16 cellular contexts compared by ENCODE assay signal in genomic region chr1:39082811-39083576, GRCh38. TPM values are rescaled to one million over a fixed set of nuclear protein-coding genes. Genes with fewer than 3 reads are reported as not detected.
DNase-seq lines count a peak whose midpoint lies in the region; ATAC-seq and TF ChIP-seq lines count a peak whose summit lies in the region.
"Had no signal": no experiment of that assay in that cellular context is flagged by ENCODE, and none has a peak within 500 bp of the region (broad histone marks: within the 10 kb centered on the region; RNA-seq: fewer than 3 reads in every experiment).

No MANE protein-coding gene starts in this region.

- H3K79me2 ChIP-seq in trophoblast cell (ENCODE audit: control insufficient read depth, insufficient read depth, low read length, poor library complexity) = no peaks in the 10 kb centered on the region

- CTCF ChIA-PET in activated CD4-positive, alpha-beta memory T cell treated with anti-CD3 and anti-CD28 coated beads, Interleukin-2, amount 10 ng/mL, durations not matched to agents 7 days and 5 days (lab: Charles Lee) = interaction anchor here (0.9 to 1.0 kb wide), 2 partner anchors 48 to 85 kb away, joined by 3 to 5 read pairs; no protein-coding TSS in a partner anchor

- no peak overlapping the region for H3K14ac ChIP-seq in trophoblast cell (ENCODE audit: low read length)

- DNase-seq in GM13977 (ENCODE audit: low spot score) = peak; percentile 12
- no peak for DNase-seq in activated CD4-positive, alpha-beta memory T cell treated with anti-CD3 and anti-CD28 coated beads, Interleukin-2, amount 10 ng/mL, durations not matched to agents 7 days and 5 days
- no peak for DNase-seq in endothelial cell (ENCODE audit: low spot score)
- DNase-seq in trophoblast cell = no peak
- DNase-seq in amniotic stem cell (lab: John Stamatoyannopoulos, UW) = no peak
- no peak for DNase-seq in activated CD4-positive, alpha-beta T cell treated with anti-CD3 and anti-CD28 coated beads, Interleukin-2, amount 50 U/mL, for 48 hours
- DNase-seq: activated CD4-positive, alpha-beta T cell treated with anti-CD3 and anti-CD28 coated beads for 48 hours; activated gamma-delta T cell; heart left ventricle; IMR-90; left cardiac atrium; NCI-H524 treated with DMSO at 0.1 percent for 48 hours; stimulated activated naive CD8-positive, alpha-beta T cell treated with anti-CD3 and anti-CD28 coated beads, Interleukin-15, amount 100 ng/mL, for 72 hours; SW 1271 had no signal

- POLR2A ChIA-PET in activated CD4-positive, alpha-beta memory T cell treated with anti-CD3 and anti-CD28 coated beads, Interleukin-2, amount 10 ng/mL, durations not matched to agents 7 days and 5 days (lab: Charles Lee) = no interaction called here

- H3K9me3 Mint-ChIP-seq in activated CD4-positive, alpha-beta memory T cell treated with anti-CD3 and anti-CD28 coated beads, Interleukin-2, amount 10 ng/mL, durations not matched to agents 7 days and 5 days = no peaks in the 10 kb centered on the region
- H3K9me3 Mint-ChIP-seq in endothelial cell (ENCODE audit: unreplicated experiment) = no peaks in the 10 kb centered on the region
- H3K9me3 Mint-ChIP-seq: stimulated activated naive CD8-positive, alpha-beta T cell treated with anti-CD3 and anti-CD28 coated beads, Interleukin-15, amount 100 ng/mL, for 72 hours had no signal

- H3K27ac Mint-ChIP-seq in activated CD4-positive, alpha-beta memory T cell treated with anti-CD3 and anti-CD28 coated beads, Interleukin-2, amount 10 ng/mL, durations not matched to agents 7 days and 5 days = no peak overlapping the region
- no peak overlapping the region for H3K27ac Mint-ChIP-seq in endothelial cell (ENCODE audit: unreplicated experiment)
- H3K27ac Mint-ChIP-seq: stimulated activated naive CD8-positive, alpha-beta T cell treated with anti-CD3 and anti-CD28 coated beads, Interleukin-15, amount 100 ng/mL, for 72 hours had no signal

- no peak overlapping the region for H2BK5ac ChIP-seq in trophoblast cell (ENCODE audit: low read depth, low read length, poor library complexity)

- no peak overlapping the region for H3K23ac ChIP-seq in trophoblast cell (ENCODE audit: low read length)

- no peak overlapping the region for H4K91ac ChIP-seq in trophoblast cell (ENCODE audit: low read depth, low read length)

- no peak overlapping the region for H4K12ac ChIP-seq in trophoblast cell (ENCODE audit: low read depth, low read length)

- H3K18ac ChIP-seq in trophoblast cell (ENCODE audit: low read length) = no peak overlapping the region

- no peak overlapping the region for H4K8ac ChIP-seq in trophoblast cell (ENCODE audit: low read depth, low read length)

- H3K27me3 Mint-ChIP-seq in activated CD4-positive, alpha-beta memory T cell treated with anti-CD3 and anti-CD28 coated beads, Interleukin-2, amount 10 ng/mL, durations not matched to agents 7 days and 5 days = peaks cover 41% of the 10 kb centered on the region
- H3K27me3 Mint-ChIP-seq in endothelial cell (ENCODE audit: unreplicated experiment) = peaks cover 20% of the 10 kb centered on the region

- H3K4me1 Mint-ChIP-seq in activated CD4-positive, alpha-beta memory T cell treated with anti-CD3 and anti-CD28 coated beads, Interleukin-2, amount 10 ng/mL, durations not matched to agents 7 days and 5 days = peaks cover 10% of the 10 kb centered on the region
- peaks cover 8% of the 10 kb centered on the region for H3K4me1 Mint-ChIP-seq in endothelial cell (ENCODE audit: unreplicated experiment)

- no peak for ATAC-seq in GM18502 (IDR thresholded peaks at IDR 0.05; ENCODE audit: poor library complexity, unreplicated experiment)
- ATAC-seq: heart left ventricle; stimulated activated naive CD8-positive, alpha-beta T cell treated with anti-CD3 and anti-CD28 coated beads, Interleukin-15, amount 100 ng/mL, for 72 hours had no signal

- H3K4me2 ChIP-seq in trophoblast cell (ENCODE audit: low read length) = no peak overlapping the region

- H2BK12ac ChIP-seq in trophoblast cell (ENCODE audit: low read length) = no peak overlapping the region

- peaks cover 2% of the 10 kb centered on the region for H3K9me3 ChIP-seq in trophoblast cell (ENCODE audit: insufficient read depth, low read depth, low read length)
- H3K9me3 ChIP-seq: heart left ventricle, neutrophil had no signal

- no CpG with 5 or more reads among the region's 4 CpGs for WGBS in trophoblast cell (ENCODE audit: extremely low coverage, insufficient coverage, insufficient read length)

- H3K36me3 ChIP-seq in trophoblast cell (ENCODE audit: control insufficient read depth in 1 of 2, insufficient read depth in 2 of 2, low read length in 2 of 2) = no peaks in the 10 kb centered on the region
- H3K36me3 ChIP-seq: heart left ventricle, neutrophil had no signal

- no peak overlapping the region for H3K9ac ChIP-seq in trophoblast cell (ENCODE audit: low read length)

- in situ Hi-C loops in GM13977 (cut with MboI; ENCODE audit: low pct_unique_long_range_greater_than_20kb, low sequenced_read_pairs, unreplicated experiment) = no loop called here

- no peaks in the 10 kb centered on the region for H3K36me3 Mint-ChIP-seq in activated CD4-positive, alpha-beta memory T cell treated with anti-CD3 and anti-CD28 coated beads, Interleukin-2, amount 10 ng/mL, durations not matched to agents 7 days and 5 days (ENCODE audit: low read depth)
- H3K36me3 Mint-ChIP-seq in endothelial cell (ENCODE audit: low read depth, unreplicated experiment) = no peaks in the 10 kb centered on the region

- H3K27ac ChIP-seq in trophoblast cell (ENCODE audit: low read depth, low read length) = no peak overlapping the region
- H3K27ac ChIP-seq: heart left ventricle, neutrophil had no signal

- no peak overlapping the region for H2BK120ac ChIP-seq in trophoblast cell (ENCODE audit: insufficient read depth, low read length, poor library complexity)

- H3K4me3 ChIP-seq in trophoblast cell (ENCODE audit: low read depth, low read length) = peak overlapping the region; percentile 8

- peaks cover 0 to 9% of the 10 kb centered on the region in 2 experiments for H3K4me1 ChIP-seq in trophoblast cell (ENCODE audit: control insufficient read depth in 1 of 2, insufficient read depth in 2 of 2, low read length in 2 of 2)

- H3K27me3 ChIP-seq in trophoblast cell (ENCODE audit: insufficient read depth, low read length) = peaks cover 36% of the 10 kb centered on the region

- no peaks in the 10 kb centered on the region for H3K79me1 ChIP-seq in trophoblast cell (ENCODE audit: low read length)

- H2AK5ac ChIP-seq in trophoblast cell (ENCODE audit: low read length) = no peak overlapping the region

- H3K4me3 Mint-ChIP-seq in activated CD4-positive, alpha-beta memory T cell treated with anti-CD3 and anti-CD28 coated beads, Interleukin-2, amount 10 ng/mL, durations not matched to agents 7 days and 5 days = peak overlapping the region; percentile 36
- H3K4me3 Mint-ChIP-seq in endothelial cell (ENCODE audit: unreplicated experiment) = peak overlapping the region; percentile 80

- H3K4ac ChIP-seq in trophoblast cell (ENCODE audit: low read depth, low read length) = no peak overlapping the region

- TF ChIP-seq CTCF in GM13977 (IDR thresholded peaks at IDR 0.05; ENCODE audit: extremely low read depth, insufficient read depth, missing control alignments) = no peak
- no peak for TF ChIP-seq CTCF in endothelial cell (IDR thresholded peaks at IDR 0.05; ENCODE audit: unreplicated experiment)

- H2AFZ ChIP-seq in trophoblast cell (ENCODE audit: insufficient read depth, low read length, poor library complexity) = no peak overlapping the region

RNA-seq across cellular contexts. Expression of gene NDUFS5, which starts 56.8 kb away (rescaled TPM):
- total RNA-seq in activated CD4-positive, alpha-beta memory T cell treated with anti-CD3 and anti-CD28 coated beads, Interleukin-2, amount 10 ng/mL, durations not matched to agents 7 days and 5 days = 100 to 1,000 TPM; 148 to 153 TPM
- total RNA-seq in endothelial cell (ENCODE audit: unreplicated experiment) = 200 TPM
- polyA plus RNA-seq in trophoblast cell (2013) = 502 and 551 TPM in 2 replicates
